ENCODE assay signal across 27 cellular contexts in the genomic region with DNA sequence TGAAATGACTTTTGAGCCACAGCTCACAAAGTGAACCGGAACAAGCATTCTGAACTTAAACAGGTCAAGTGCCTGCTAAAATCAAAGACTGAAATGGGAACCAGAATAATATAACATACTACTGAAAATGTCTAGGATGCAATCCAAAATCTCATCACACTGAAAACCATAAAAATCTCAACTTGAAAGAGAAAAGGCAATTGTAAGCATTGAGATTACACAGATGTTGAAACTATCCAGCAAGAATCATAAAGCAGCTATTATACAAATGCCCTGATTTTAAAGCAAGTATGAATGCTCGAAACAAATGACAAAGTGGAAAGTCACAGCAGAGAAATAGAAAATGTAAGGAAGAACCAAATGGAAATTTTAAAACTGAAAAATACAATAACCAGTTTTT.
"Had no signal": no experiment of that assay in that cellular context is flagged by ENCODE, and none has a peak within 500 bp of the region (broad histone marks: within the 10 kb centered on the region; RNA-seq: fewer than 3 reads in every experiment).

No MANE protein-coding gene starts in this region.

- H3K27me3 ChIP-seq: ascending aorta, MG63, SJCRH30 had no signal

- H3K9me3 ChIP-seq: ascending aorta, MG63 had no signal

- H3K4me3 ChIP-seq: ascending aorta, MG63, SJCRH30, SK-N-MC had no signal

- H3K36me3 ChIP-seq: ascending aorta, MG63, SJCRH30 had no signal

- H3K27ac ChIP-seq: SK-N-MC had no signal

- DNase-seq: activated CD4-positive, alpha-beta T cell treated with anti-CD3 and anti-CD28 coated beads, Interleukin-2, amount 10 ng/mL, durations not matched to agents 7 days and 5 days; activated CD4-positive, alpha-beta T cell treated with anti-CD3 and anti-CD28 coated beads, Interleukin-2, amount 50 U/mL, for 48 hours; activated CD8-positive, alpha-beta T cell treated with anti-CD3 and anti-CD28 coated beads, Interleukin-2, amount 10 ng/mL, durations not matched to agents 7 days and 5 days; activated gamma-delta T cell; activated naive CD4-positive, alpha-beta T cell treated with Interleukin-2 at 50 U/mL for 16 hours; activated naive CD8-positive, alpha-beta T cell treated with anti-CD3 and anti-CD28 coated beads, Interleukin-2, amount 10 ng/mL, durations not matched to agents 7 days and 5 days; activated T-cell treated with anti-CD3 and anti-CD28 coated beads, Interleukin-2, amount 50 U/mL, for 24 hours; amygdala; Kasumi-1; KG1; MG63; NCI-H1048; NCI-H1105 treated with DMSO at 0.1 percent for 48 hours; NCI-H1436; NCI-H1694; NCI-H1930; NCI-H2081 treated with DMSO at 0.1 percent for 48 hours; NCI-H226; NCI-H446 treated with DMSO at 0.1 percent for 48 hours; NCI-H524; NCI-H69; NCI-H82; SHP77; SJCRH30 had no signal

- ATAC-seq: activated CD8-positive, alpha-beta T cell treated with anti-CD3 and anti-CD28 coated beads, Interleukin-2, amount 10 ng/mL, durations not matched to agents 7 days and 5 days; Panc1 had no signal
